ENCODE assay signal across 16 cellular contexts in genomic region chr18:9130195-9130594, GRCh38.
"Had no signal": no experiment of that assay in that cellular context is flagged by ENCODE, and none has a peak within 500 bp of the region (broad histone marks: within the 10 kb centered on the region; RNA-seq: fewer than 3 reads in every experiment).

No MANE protein-coding gene starts in this region.

- H3K27me3 ChIP-seq: body of pancreas, esophagus squamous epithelium, pancreas had no signal

- H3K4me3 Mint-ChIP-seq: activated naive CD4-positive, alpha-beta T cell treated with anti-CD3 and anti-CD28 coated beads, Interleukin-2, amount 50 U/mL, for 24 hours; type B pancreatic cell; WTC11 had no signal

- ATAC-seq: body of pancreas, pancreas, WTC11 had no signal

- H3K4me3 ChIP-seq: body of pancreas, coronary artery, esophagus squamous epithelium, pancreas had no signal

- DNase-seq: activated CD4-positive, alpha-beta T cell treated with anti-CD3 and anti-CD28 coated beads for 48 hours; activated effector memory CD4-positive, alpha-beta T cell treated with anti-CD3 and anti-CD28 coated beads, Interleukin-2, amount 50 U/mL, for 16 hours; amniotic stem cell; body of pancreas; central memory CD4-positive, alpha-beta T cell; effector CD4-positive, alpha-beta T cell; esophagus squamous epithelium; kidney glomerular epithelial cell; pancreas; stimulated activated CD4-positive, alpha-beta T cell treated with anti-CD3 and anti-CD28 coated beads, Interleukin-2, amount 100 ng/mL, for 48 hours; stimulated activated naive CD4-positive, alpha-beta T cell treated with Interleukin-2 at 50 U/mL for 16 hours; T-helper 2 cell had no signal

- H3K27ac ChIP-seq: body of pancreas, coronary artery, pancreas had no signal

- H3K9me3 Mint-ChIP-seq: activated naive CD4-positive, alpha-beta T cell treated with anti-CD3 and anti-CD28 coated beads, Interleukin-2, amount 50 U/mL, for 24 hours; type B pancreatic cell; WTC11 had no signal

- H3K9me3 ChIP-seq: body of pancreas, esophagus squamous epithelium, pancreas had no signal

- H3K27ac Mint-ChIP-seq: type B pancreatic cell, WTC11 had no signal

- H3K27me3 Mint-ChIP-seq: activated naive CD4-positive, alpha-beta T cell treated with anti-CD3 and anti-CD28 coated beads, Interleukin-2, amount 50 U/mL, for 24 hours; type B pancreatic cell had no signal
